Comparison of ENCODE assay signal across 13 cellular contexts in the genomic region with DNA sequence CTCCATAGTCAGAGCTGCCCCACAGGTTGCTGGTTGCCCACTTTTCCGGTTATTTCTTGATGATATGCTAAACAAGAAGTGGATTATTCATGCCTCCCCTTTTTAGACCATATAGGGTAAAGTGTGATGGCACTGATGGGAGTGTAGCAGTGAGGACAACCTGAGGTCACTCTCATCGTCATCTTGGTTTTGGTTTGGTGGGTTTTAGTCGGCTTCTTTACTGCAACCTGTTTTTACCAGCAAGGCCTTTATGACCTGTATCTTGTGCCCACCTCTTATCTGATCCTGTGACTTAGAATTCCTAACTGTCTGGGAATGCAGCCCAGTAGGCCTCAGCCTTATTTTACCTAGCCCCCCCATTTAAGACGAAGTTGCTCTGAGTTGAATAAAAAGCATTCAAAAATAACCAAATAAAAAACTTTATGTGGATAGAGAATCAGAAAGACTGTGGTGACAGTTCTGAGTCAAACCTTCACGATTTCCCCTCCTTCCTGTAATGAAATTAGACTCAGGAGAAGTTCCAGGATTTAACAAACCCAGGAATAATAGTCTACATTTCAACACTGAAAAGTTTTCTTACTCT.
DNase-seq lines count a peak whose midpoint lies in the region; ATAC-seq and TF ChIP-seq lines count a peak whose summit lies in the region.
"Had no signal": no experiment of that assay in that cellular context is flagged by ENCODE, and none has a peak within 500 bp of the region (broad histone marks: within the 10 kb centered on the region; RNA-seq: fewer than 3 reads in every experiment).

No MANE protein-coding gene starts in this region.

- POLR2A ChIA-PET in BJ (lab: Charles Lee) = interaction anchor here (1.4 kb wide), 1 partner anchor 124 kb away, joined by 7 read pairs; no protein-coding TSS in a partner anchor

- peak; percentile 74 for DNase-seq in BJ (ENCODE audit: low read depth)
- DNase-seq in NCI-H460 (ENCODE audit: extremely low read depth, low read depth) = peak; percentile 2
- no peak for DNase-seq in sigmoid colon
- DNase-seq in germinal center (ENCODE audit: low spot score) = no peak
- DNase-seq in stimulated activated effector memory CD8-positive, alpha-beta T cell treated with anti-CD3 and anti-CD28 coated beads, Interleukin-12 subunit alpha, Interleukin-12 subunit beta, amount 100 ng/mL, for 72 hours (ENCODE audit: low spot score in 2 of 2) = no peak
- no peak for DNase-seq in NCI-H774 (lab: John Stamatoyannopoulos, UW)
- DNase-seq: BE2C, left ventricle myocardium inferior, NCI-H1048, retina, T-helper 9 cell had no signal

- no peaks in the 10 kb centered on the region for H3K27me3 ChIP-seq in BJ (ENCODE audit: control insufficient read depth, insufficient read depth, low read length)
- no peaks in the 10 kb centered on the region for H3K27me3 ChIP-seq in ectodermal cell (ENCODE audit: control insufficient read depth, insufficient read depth, low read length, poor library complexity, severe bottlenecking)
- no peaks in the 10 kb centered on the region for H3K27me3 ChIP-seq in sigmoid colon
- H3K27me3 ChIP-seq: BE2C had no signal

- H3K36me3 ChIP-seq in BJ (ENCODE audit: control insufficient read depth, insufficient read depth, low read length) = no peaks in the 10 kb centered on the region
- no peaks in the 10 kb centered on the region for H3K36me3 ChIP-seq in ectodermal cell (ENCODE audit: control insufficient read depth, insufficient read depth, low read length)
- H3K36me3 ChIP-seq in sigmoid colon = no peaks in the 10 kb centered on the region
- H3K36me3 ChIP-seq: BE2C, left ventricle myocardium inferior had no signal

- ATAC-seq in stimulated activated effector memory CD8-positive, alpha-beta T cell treated with anti-CD3 and anti-CD28 coated beads, Interleukin-12 subunit alpha, Interleukin-12 subunit beta, amount 100 ng/mL, for 72 hours = no peak

- H3K4me1 ChIP-seq in ectodermal cell (ENCODE audit: control insufficient read depth, insufficient read depth, low read length) (peaks cover 11% of the 10 kb centered on the region), sigmoid colon (peaks cover 0 to 24% (median 12%) of the 10 kb centered on the region in 4 donors)
- H3K4me1 ChIP-seq: BE2C had no signal

- peaks cover 6% of the 10 kb centered on the region for H3K4me1 Mint-ChIP-seq in nephron
- no peaks in the 10 kb centered on the region for H3K4me1 Mint-ChIP-seq in stimulated activated effector memory CD8-positive, alpha-beta T cell treated with anti-CD3 and anti-CD28 coated beads, Interleukin-12 subunit alpha, Interleukin-12 subunit beta, amount 100 ng/mL, for 72 hours

- H3K9me3 Mint-ChIP-seq in nephron = peaks cover 3% of the 10 kb centered on the region
- no peaks in the 10 kb centered on the region for H3K9me3 Mint-ChIP-seq in stimulated activated effector memory CD8-positive, alpha-beta T cell treated with anti-CD3 and anti-CD28 coated beads, Interleukin-12 subunit alpha, Interleukin-12 subunit beta, amount 100 ng/mL, for 72 hours

- TF ChIP-seq EP300 in sigmoid colon (IDR thresholded peaks at IDR 0.05) = no peak

- WGBS in ectodermal cell, 2 experiments = 89 to 92% methylated on average over 4 to 5 of the region's 5 CpGs
- 88 to 93% methylated on average over 5 of the region's 5 CpGs for WGBS in sigmoid colon, 2 donors

- H3K36me3 Mint-ChIP-seq in nephron (ENCODE audit: low read depth) = peaks cover 7% of the 10 kb centered on the region
- H3K36me3 Mint-ChIP-seq in stimulated activated effector memory CD8-positive, alpha-beta T cell treated with anti-CD3 and anti-CD28 coated beads, Interleukin-12 subunit alpha, Interleukin-12 subunit beta, amount 100 ng/mL, for 72 hours = no peaks in the 10 kb centered on the region

- H3K27me3 Mint-ChIP-seq in nephron (ENCODE audit: low read depth) = no peaks in the 10 kb centered on the region

- intact Hi-C loops in sigmoid colon (cut with DNase I) = loop anchor here (5.0 kb wide), 1 partner anchor 139 kb away; no protein-coding TSS in a partner anchor

- no peaks in the 10 kb centered on the region for H3K9me3 ChIP-seq in ectodermal cell (ENCODE audit: control insufficient read depth, low read length)
- H3K9me3 ChIP-seq in sigmoid colon = no peaks in the 10 kb centered on the region
- H3K9me3 ChIP-seq: BE2C, left ventricle myocardium inferior had no signal

- TF ChIP-seq POLR2A in sigmoid colon (IDR thresholded peaks at IDR 0.05) = no peak

- H3K4me3 Mint-ChIP-seq in nephron = no peak overlapping the region
- H3K4me3 Mint-ChIP-seq in stimulated activated effector memory CD8-positive, alpha-beta T cell treated with anti-CD3 and anti-CD28 coated beads, Interleukin-12 subunit alpha, Interleukin-12 subunit beta, amount 100 ng/mL, for 72 hours = no peak overlapping the region

- H3K27ac Mint-ChIP-seq in nephron = peak overlapping the region; percentile 80 to 82 (median 80)
- H3K27ac Mint-ChIP-seq in stimulated activated effector memory CD8-positive, alpha-beta T cell treated with anti-CD3 and anti-CD28 coated beads, Interleukin-12 subunit alpha, Interleukin-12 subunit beta, amount 100 ng/mL, for 72 hours = no peak overlapping the region

- no peak for TF ChIP-seq CTCF in BJ (IDR thresholded peaks at IDR 0.05; ENCODE audit: insufficient read depth, low read depth, low read length)
- no peak for TF ChIP-seq CTCF in nephron (IDR thresholded peaks at IDR 0.05; ENCODE audit: unreplicated experiment in 3 of 3)
- TF ChIP-seq CTCF in sigmoid colon (IDR thresholded peaks at IDR 0.05) = no peak

- H3K4me3 ChIP-seq in BJ (ENCODE audit: low read depth, low read length) (no peak overlapping the region), ectodermal cell (ENCODE audit: insufficient read depth, low read depth, low read length) (no peak overlapping the region), sigmoid colon (no peak overlapping the region)
- H3K4me3 ChIP-seq: left ventricle myocardium inferior had no signal

- peak overlapping the region; percentile 28 for H3K27ac ChIP-seq in ectodermal cell (ENCODE audit: insufficient read depth, low read depth, low read length, poor library complexity, severe bottlenecking)
- H3K27ac ChIP-seq in sigmoid colon = peak overlapping the region in 1 of 4 donors; percentile 64

- CTCF ChIA-PET in BJ (lab: Yijun Ruan, JAX) = interaction anchor here (0.5 to 2.2 kb wide), 12 partner anchors 10 to 723 kb away, joined by 3 to 27 read pairs (median 4); no protein-coding TSS in a partner anchor

Comparison
In these comparisons a context has a peak if more than half of its experiments do, and no peak if none do; other contexts are left out.
1. DNase-seq: peak in BJ (single experiment) and NCI-H460 (single experiment); none in sigmoid colon (single experiment), germinal center (single experiment), stimulated activated effector memory CD8-positive, alpha-beta T cell treated with anti-CD3 and anti-CD28 coated beads, Interleukin-12 subunit alpha, Interleukin-12 subunit beta, amount 100 ng/mL, for 72 hours (0 of 2) and NCI-H774 (single experiment).